Comparison of ENCODE assay signal across 9 cellular contexts in the genomic region with DNA sequence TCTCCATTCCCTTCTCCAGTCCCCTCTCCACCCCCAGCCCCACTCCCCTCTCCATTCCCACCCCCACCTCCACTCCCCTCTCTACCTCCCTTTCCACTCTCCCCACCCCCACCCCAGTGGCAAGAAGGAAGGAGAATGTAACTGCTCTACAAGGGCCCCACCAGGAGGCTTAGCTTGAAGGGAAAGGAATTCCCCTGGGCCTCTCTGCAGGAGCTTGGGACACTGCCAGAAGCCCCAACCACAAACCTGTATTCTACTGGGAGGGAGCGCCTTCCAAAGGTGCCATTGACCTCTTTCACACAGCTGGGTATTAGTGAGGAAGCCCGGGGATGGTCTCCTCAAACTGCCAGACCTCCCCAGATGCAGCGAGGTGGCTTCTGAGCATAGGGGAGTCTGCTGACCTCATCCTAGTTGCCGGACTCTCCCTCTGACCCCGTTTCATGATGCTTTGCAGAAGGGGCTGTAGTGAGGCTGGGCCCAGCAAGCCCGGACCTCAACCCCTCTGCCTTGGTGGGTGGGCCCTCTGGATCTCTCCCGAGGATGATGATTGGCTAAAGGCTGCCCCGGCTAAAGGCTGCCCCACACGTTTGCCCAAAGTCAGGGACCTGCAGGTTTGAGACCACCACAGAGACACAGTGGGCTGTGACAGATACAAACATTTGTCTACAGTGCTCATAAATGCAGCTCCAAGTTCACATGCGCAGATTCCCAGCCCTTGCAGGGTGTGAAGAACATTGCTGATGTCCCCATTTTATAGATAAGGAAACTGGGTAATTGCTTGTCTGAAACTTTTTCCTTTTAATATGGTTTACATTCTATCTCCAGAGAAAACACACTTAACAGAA. TPM values are rescaled to one million over a fixed set of nuclear protein-coding genes. Genes with fewer than 3 reads are reported as not detected.
DNase-seq lines count a peak whose midpoint lies in the region; ATAC-seq and TF ChIP-seq lines count a peak whose summit lies in the region.
"Had no signal": no experiment of that assay in that cellular context is flagged by ENCODE, and none has a peak within 500 bp of the region (broad histone marks: within the 10 kb centered on the region; RNA-seq: fewer than 3 reads in every experiment).

No MANE protein-coding gene starts in this region.

- H3K4me3 Mint-ChIP-seq in brain: peak overlapping the region; percentile 54 to 77 (median 58)
- peak overlapping the region; percentile 21 for H3K4me3 Mint-ChIP-seq in memory B cell

- H3K27ac Mint-ChIP-seq in brain (peak overlapping the region; percentile 20 to 88 (median 57)), memory B cell (no peak overlapping the region)

- ATAC-seq in memory B cell (ENCODE audit: low read depth) (no peak), HG03571 (IDR thresholded peaks at IDR 0.05; ENCODE audit: unreplicated experiment) (no peak), GM21423 (IDR thresholded peaks at IDR 0.05; ENCODE audit: unreplicated experiment) (no peak)

- POLR2A ChIA-PET in AG04450 (lab: Yijun Ruan, JAX): interaction anchor here (0.6 kb wide), 2 partner anchors 16 to 1344 kb away, joined by 3 to 5 read pairs; a partner anchor contains a TSS

- H3K27me3 Mint-ChIP-seq in brain (no peaks in the 10 kb centered on the region), memory B cell (peaks cover 5% of the 10 kb centered on the region)

- no peaks in the 10 kb centered on the region for H3K27me3 ChIP-seq in AG04450 (ENCODE audit: control insufficient read depth, insufficient read depth, low read length)
- H3K27me3 ChIP-seq: adrenal gland had no signal

- peaks cover 67% of the 10 kb centered on the region for H3K4me1 Mint-ChIP-seq in brain
- peaks cover 11% of the 10 kb centered on the region for H3K4me1 Mint-ChIP-seq in memory B cell

- no peak; the same call in 1 of the 2 replicates for TF ChIP-seq CTCF in AG04450 (IDR thresholded peaks at IDR 0.05; ENCODE audit: low read depth, low read length)
- TF ChIP-seq CTCF in brain (conservative IDR thresholded peaks at IDR 0.05): no peak

- peak overlapping the region; percentile 47 for H3K27ac ChIP-seq in AG04450 (ENCODE audit: low read depth, low read length)

- peaks cover 14% of the 10 kb centered on the region for H3K36me3 Mint-ChIP-seq in brain
- no peaks in the 10 kb centered on the region for H3K36me3 Mint-ChIP-seq in memory B cell

- no peak for DNase-seq in AG04450 (ENCODE audit: low read depth, low spot score)
- peak; percentile 69 for DNase-seq in HT1080 (ENCODE audit: low read depth)
- DNase-seq in memory B cell (ENCODE audit: low spot score in 2 of 2): no peak
- DNase-seq in NK-92 (lab: John Stamatoyannopoulos, UW; ENCODE audit: unreplicated experiment): no peak
- no peak for DNase-seq in stimulated activated CD8-positive, alpha-beta memory T cell treated with anti-CD3 and anti-CD28 coated beads, Interleukin-4, amount 100 ng/mL, for 48 hours

- peaks cover 0 to 7% (median 0%) of the 10 kb centered on the region in 5 experiments for H3K9me3 Mint-ChIP-seq in brain
- H3K9me3 Mint-ChIP-seq in memory B cell: no peaks in the 10 kb centered on the region

- H3K9me3 ChIP-seq in AG04450 (ENCODE audit: control insufficient read depth, insufficient read depth, low read length): peaks cover 6% of the 10 kb centered on the region; the same call in 1 of the 2 replicates
- H3K9me3 ChIP-seq: adrenal gland had no signal

- peak overlapping the region; percentile 76 for H3K4me3 ChIP-seq in AG04450 (ENCODE audit: low read depth, low read length)

- CTCF ChIA-PET in AG04450 (lab: Charles Lee): interaction anchor here (0.6 to 1.4 kb wide), 16 partner anchors 8 to 1550 kb away, joined by 3 to 6 read pairs (median 4); no protein-coding TSS in a partner anchor

RNA-seq across cellular contexts. Expression of a gene that starts 2.9 kb away (rescaled TPM):
- 31.1 and 50.3 TPM in 2 replicates for polyA plus RNA-seq in AG04450 (2011; rRNA removed)
- polyA minus RNA-seq in AG04450 (2011; rRNA and poly(A)+ RNA removed): 70.4 and 97.9 TPM in 2 replicates
- 0.97 and 1.2 TPM in 2 replicates for total RNA-seq in HT1080 (2014; rRNA removed; shearing (Covaris generic))
- 7.8 and 8.6 TPM in 2 replicates for polyA plus RNA-seq in HT1080 (2015; cell fraction: cytosol; rRNA removed)
- polyA plus RNA-seq in HT1080 (2015; cell fraction: nucleus; rRNA removed): 8.7 and 11.5 TPM in 2 replicates
- polyA plus RNA-seq in brain (ENCODE audit: insufficient read depth, low read depth, low replicate concordance): 33.5 TPM

RNA-seq across cellular contexts. Expression of a gene that starts 16.1 kb away (rescaled TPM):
- polyA plus RNA-seq in AG04450 (2011; rRNA removed): 11.2 and 13.0 TPM in 2 replicates
- 12.9 and 13.1 TPM in 2 replicates for polyA minus RNA-seq in AG04450 (2011; rRNA and poly(A)+ RNA removed)
- 6.6 and 7.8 TPM in 2 replicates for total RNA-seq in HT1080 (2014; rRNA removed; shearing (Covaris generic))
- polyA plus RNA-seq in HT1080 (2015; cell fraction: cytosol; rRNA removed): 19.1 and 19.4 TPM in 2 replicates
- polyA plus RNA-seq in HT1080 (2015; cell fraction: nucleus; rRNA removed): 31.4 and 46.0 TPM in 2 replicates
- polyA plus RNA-seq in brain (ENCODE audit: insufficient read depth, low read depth, low replicate concordance): 23.9 TPM

RNA-seq across cellular contexts. Expression of a gene that starts 25.0 kb away (rescaled TPM):
- polyA plus RNA-seq in AG04450 (2011; rRNA removed) (17.4 and 23.4 TPM in 2 replicates), brain (ENCODE audit: insufficient read depth, low read depth, low replicate concordance) (20.2 TPM)
- polyA minus RNA-seq in AG04450 (2011; rRNA and poly(A)+ RNA removed): 4.7 and 7.9 TPM in 2 replicates
- 14.6 and 16.3 TPM in 2 replicates for total RNA-seq in HT1080 (2014; rRNA removed; shearing (Covaris generic))
- 16.5 and 17.0 TPM in 2 replicates for polyA plus RNA-seq in HT1080 (2015; cell fraction: cytosol; rRNA removed)
- polyA plus RNA-seq in HT1080 (2015; cell fraction: nucleus; rRNA removed): 6.8 and 8.5 TPM in 2 replicates
